8 cellular contexts compared by ENCODE assay signal in genomic region chr20:62652051-62652893, GRCh38. TPM values are rescaled to one million over a fixed set of nuclear protein-coding genes. Genes with fewer than 3 reads are reported as not detected.
DNase-seq lines count a peak whose midpoint lies in the region; TF ChIP-seq lines count a peak whose summit lies in the region.

No MANE protein-coding gene starts in this region.

- no peaks in the 10 kb centered on the region for H3K27me3 ChIP-seq in GM06990 (replicated peaks; ENCODE audit: control insufficient read depth, insufficient read depth, low read length)
- H3K27me3 ChIP-seq in MG63, result no peaks in the 10 kb centered on the region

- TF ChIP-seq CTCF in GM06990 (IDR thresholded peaks at IDR 0.05; ENCODE audit: insufficient read depth, low read length, poor library complexity, severe bottlenecking) (no peak), epithelial cell of esophagus (IDR thresholded peaks at IDR 0.05; ENCODE audit: insufficient read depth, low read depth, low read length, missing control alignments) (no peak)

- no peaks in the 10 kb centered on the region for H3K9me3 ChIP-seq in MG63

- DNase-seq in GM06990 (ENCODE audit: extremely low read depth, insufficient read length), result peak; percentile 73
- peak; percentile 96 for DNase-seq in H4 (ENCODE audit: low spot score)
- peak; percentile 99 for DNase-seq in MG63
- DNase-seq in activated CD8-positive, alpha-beta memory T cell treated with anti-CD3 and anti-CD28 coated beads, Interleukin-2, amount 50 U/mL, for 1 hour (ENCODE audit: extremely low read depth), result peak; percentile 67
- peak; percentile 93 for DNase-seq in epithelial cell of esophagus (ENCODE audit: low read depth)
- DNase-seq in middle frontal gyrus (ENCODE audit: extremely low spot score, low spot score), result peak; percentile 13
- peak; percentile 40 to 41 for DNase-seq in stimulated activated CD8-positive, alpha-beta memory T cell treated with anti-CD3 and anti-CD28 coated beads, Interleukin-2, amount 100 ng/mL, for 48 hours (ENCODE audit: low read depth in 2 of 2)
- DNase-seq in NCI-H82 (lab: John Stamatoyannopoulos, UW), result no peak

- H3K36me3 ChIP-seq in GM06990 (ENCODE audit: control insufficient read depth, insufficient read depth, low read length), result peaks cover 7% of the 10 kb centered on the region
- peaks cover 47% of the 10 kb centered on the region for H3K36me3 ChIP-seq in MG63

- H3K4me3 ChIP-seq in GM06990 (replicated peaks; ENCODE audit: low read depth, low read length) (peak overlapping the region; percentile 43), MG63 (peak overlapping the region; percentile 28), epithelial cell of esophagus (ENCODE audit: low read length) (peak overlapping the region; percentile 11)

RNA-seq across cellular contexts. Expression of gene SLCO4A1, which starts 10.0 kb away (rescaled TPM):
- 4.7 and 4.9 TPM in 2 replicates for total RNA-seq in H4 (2014; rRNA removed; shearing (Covaris generic))
- total RNA-seq in MG63 (2014; rRNA removed; shearing (Covaris generic); ENCODE audit: low replicate concordance), result 10.7 and 23.0 TPM in 2 replicates

RNA-seq across cellular contexts. Expression of gene NTSR1, which starts 56.4 kb away (rescaled TPM):
- total RNA-seq in H4 (2014; rRNA removed; shearing (Covaris generic)), result not detected in 2 replicates
- total RNA-seq in MG63 (2014; rRNA removed; shearing (Covaris generic); ENCODE audit: low replicate concordance), result 0.40 TPM in 1 of 2 replicates, not detected in the other
